Comparison of ENCODE assay signal across 18 cellular contexts in the genomic region with DNA sequence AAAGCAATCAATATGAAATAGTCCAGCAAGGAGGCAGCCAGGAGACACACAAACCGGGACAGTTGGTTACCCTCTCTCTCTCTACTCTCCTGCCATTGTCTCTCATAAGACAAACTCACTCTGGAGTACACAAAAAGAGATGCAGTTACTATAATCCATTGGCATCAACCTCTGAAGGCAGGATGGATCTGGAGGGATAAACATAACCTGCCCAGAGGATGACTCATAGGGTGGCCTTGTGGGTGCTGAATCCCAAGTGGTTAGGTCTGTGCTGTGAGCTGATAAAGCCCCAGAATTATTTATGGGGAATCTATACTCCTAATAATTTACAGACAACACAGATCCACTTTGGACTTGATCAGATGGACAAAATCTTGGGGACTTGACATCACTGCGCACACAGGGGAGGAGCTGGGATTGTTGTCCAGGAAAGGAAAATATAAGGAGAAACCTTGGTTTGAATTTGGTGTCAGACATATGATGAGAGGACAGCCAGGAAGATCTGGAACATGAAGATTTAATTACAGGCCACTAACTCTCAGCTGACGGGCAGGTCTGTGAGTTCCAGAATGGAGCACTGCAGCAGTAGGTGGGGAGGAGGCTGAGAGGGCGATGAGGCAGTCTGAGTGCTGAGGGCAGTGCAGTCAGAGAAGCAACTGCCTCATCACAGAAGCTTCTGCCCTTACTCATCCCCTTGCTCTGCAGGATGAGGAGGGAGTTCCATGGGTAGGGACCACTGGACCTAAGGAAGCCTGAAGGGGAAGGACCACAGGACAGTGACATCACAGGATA.
DNase-seq lines count a peak whose midpoint lies in the region; TF ChIP-seq lines count a peak whose summit lies in the region.
"Had no signal": no experiment of that assay in that cellular context is flagged by ENCODE, and none has a peak within 500 bp of the region (broad histone marks: within the 10 kb centered on the region; RNA-seq: fewer than 3 reads in every experiment).

No MANE protein-coding gene starts in this region.

- H3K27ac ChIP-seq in suprapubic skin (peak overlapping the region; percentile 14), sigmoid colon (no peak overlapping the region)
- H3K27ac ChIP-seq: GM23248 had no signal

- no peaks in the 10 kb centered on the region for H3K27me3 ChIP-seq in suprapubic skin
- H3K27me3 ChIP-seq in sigmoid colon: no peaks in the 10 kb centered on the region

- WGBS in suprapubic skin: 82% methylated on average over 4 of the region's 4 CpGs
- WGBS in sigmoid colon, 2 donors: 94% methylated on average over 4 of the region's 4 CpGs

- TF ChIP-seq EP300 in suprapubic skin (IDR thresholded peaks at IDR 0.05) (no peak), sigmoid colon (IDR thresholded peaks at IDR 0.05) (no peak)

- H3K4me3 Mint-ChIP-seq in activated T-helper 2 cell treated with anti-CD3 and anti-CD28 coated beads, Interferon-gamma antibody, Interleukin-2, Interleukin-4, amounts not matched to agents 10 μg/mL and 5 μg/mL and 100 μg/mL, durations not matched to agents 14 hours and 24 hours and 36 hours (ENCODE audit: low read depth): no peak overlapping the region
- H3K4me3 Mint-ChIP-seq: CD8-positive, alpha-beta memory T cell had no signal

- TF ChIP-seq POLR2A in suprapubic skin (IDR thresholded peaks at IDR 0.05) (no peak), sigmoid colon (IDR thresholded peaks at IDR 0.05) (no peak)

- H3K36me3 ChIP-seq in suprapubic skin: no peaks in the 10 kb centered on the region
- no peaks in the 10 kb centered on the region for H3K36me3 ChIP-seq in sigmoid colon

- DNase-seq in M059J (ENCODE audit: low read depth) (peak; percentile 65), amniotic epithelial cell (ENCODE audit: low read depth) (peak; percentile 48), kidney tubule cell (ENCODE audit: low spot score) (peak; percentile 29), suprapubic skin (ENCODE audit: low spot score in 2 of 2) (no peak), sigmoid colon (no peak)
- no peak for DNase-seq in activated CD8-positive, alpha-beta memory T cell treated with anti-CD3 and anti-CD28 coated beads for 24 hours
- no peak for DNase-seq in activated T-helper 2 cell treated with anti-CD3 and anti-CD28 coated beads, Interferon-gamma antibody, Interleukin-2, Interleukin-4, amounts not matched to agents 10 μg/mL and 5 μg/mL and 100 μg/mL, durations not matched to agents 14 hours and 24 hours and 36 hours (ENCODE audit: low spot score)
- DNase-seq: ACHN; C1 segment of cervical spinal cord; CD8-positive, alpha-beta memory T cell; DMS53; GM23248; HCEC 1CT; Kasumi-1; NCI-H1694 treated with DMSO at 0.1 percent for 48 hours; NK-92 treated with Interleukin-12 subunit alpha and Interleukin-12 subunit beta, amount 100 ng/mL, for 24 hours; SHP77; SK-N-SH had no signal

- H3K9me3 Mint-ChIP-seq in activated T-helper 2 cell treated with anti-CD3 and anti-CD28 coated beads, Interferon-gamma antibody, Interleukin-2, Interleukin-4, amounts not matched to agents 10 μg/mL and 5 μg/mL and 100 μg/mL, durations not matched to agents 14 hours and 24 hours and 36 hours: peaks cover 4% of the 10 kb centered on the region

- no peaks in the 10 kb centered on the region for H3K36me3 Mint-ChIP-seq in activated T-helper 2 cell treated with anti-CD3 and anti-CD28 coated beads, Interferon-gamma antibody, Interleukin-2, Interleukin-4, amounts not matched to agents 10 μg/mL and 5 μg/mL and 100 μg/mL, durations not matched to agents 14 hours and 24 hours and 36 hours (ENCODE audit: low read depth)

- no peaks in the 10 kb centered on the region for H3K4me1 Mint-ChIP-seq in activated T-helper 2 cell treated with anti-CD3 and anti-CD28 coated beads, Interferon-gamma antibody, Interleukin-2, Interleukin-4, amounts not matched to agents 10 μg/mL and 5 μg/mL and 100 μg/mL, durations not matched to agents 14 hours and 24 hours and 36 hours (ENCODE audit: low read depth)

- no peaks in the 10 kb centered on the region for H3K9me3 ChIP-seq in suprapubic skin
- H3K9me3 ChIP-seq in sigmoid colon: peaks cover 0 to 7% (median 2%) of the 10 kb centered on the region in 4 donors
- H3K9me3 ChIP-seq: SK-N-SH had no signal

- H3K4me1 ChIP-seq in suprapubic skin (peaks cover 15% of the 10 kb centered on the region), sigmoid colon (peaks cover 0 to 18% (median 3%) of the 10 kb centered on the region in 4 donors)

- H3K27ac Mint-ChIP-seq in activated T-helper 2 cell treated with anti-CD3 and anti-CD28 coated beads, Interferon-gamma antibody, Interleukin-2, Interleukin-4, amounts not matched to agents 10 μg/mL and 5 μg/mL and 100 μg/mL, durations not matched to agents 14 hours and 24 hours and 36 hours: no peak overlapping the region
- H3K27ac Mint-ChIP-seq: CD8-positive, alpha-beta memory T cell had no signal

- TF ChIP-seq CTCF in suprapubic skin (IDR thresholded peaks at IDR 0.05): no peak
- TF ChIP-seq CTCF in sigmoid colon (IDR thresholded peaks at IDR 0.05): no peak

- H3K27me3 Mint-ChIP-seq in activated T-helper 2 cell treated with anti-CD3 and anti-CD28 coated beads, Interferon-gamma antibody, Interleukin-2, Interleukin-4, amounts not matched to agents 10 μg/mL and 5 μg/mL and 100 μg/mL, durations not matched to agents 14 hours and 24 hours and 36 hours (ENCODE audit: low read depth): peaks cover 28% of the 10 kb centered on the region

- intact Hi-C loops in sigmoid colon (cut with DNase I): no loop called here
- intact Hi-C loops in activated T-helper 2 cell treated with anti-CD3 and anti-CD28 coated beads, Interferon-gamma antibody, Interleukin-2, Interleukin-4, amounts not matched to agents 10 μg/mL and 5 μg/mL and 100 μg/mL, durations not matched to agents 14 hours and 24 hours and 36 hours (cut with micrococcal nuclease): no loop called here

- H3K4me3 ChIP-seq in suprapubic skin (no peak overlapping the region), sigmoid colon (no peak overlapping the region)
- H3K4me3 ChIP-seq: GM23248 had no signal

Comparison
In these comparisons a context has a peak if more than half of its experiments do, and no peak if none do; other contexts are left out.
1. DNase-seq: peak in M059J (single experiment), amniotic epithelial cell (single experiment) and kidney tubule cell (single experiment); none in suprapubic skin (0 of 2), activated CD8-positive, alpha-beta memory T cell treated with anti-CD3 and anti-CD28 coated beads for 24 hours (single experiment), sigmoid colon (single experiment) and activated T-helper 2 cell treated with anti-CD3 and anti-CD28 coated beads, Interferon-gamma antibody, Interleukin-2, Interleukin-4, amounts not matched to agents 10 μg/mL and 5 μg/mL and 100 μg/mL, durations not matched to agents 14 hours and 24 hours and 36 hours (single experiment).